ENCODE assay signal across 8 cellular contexts in the genomic region with DNA sequence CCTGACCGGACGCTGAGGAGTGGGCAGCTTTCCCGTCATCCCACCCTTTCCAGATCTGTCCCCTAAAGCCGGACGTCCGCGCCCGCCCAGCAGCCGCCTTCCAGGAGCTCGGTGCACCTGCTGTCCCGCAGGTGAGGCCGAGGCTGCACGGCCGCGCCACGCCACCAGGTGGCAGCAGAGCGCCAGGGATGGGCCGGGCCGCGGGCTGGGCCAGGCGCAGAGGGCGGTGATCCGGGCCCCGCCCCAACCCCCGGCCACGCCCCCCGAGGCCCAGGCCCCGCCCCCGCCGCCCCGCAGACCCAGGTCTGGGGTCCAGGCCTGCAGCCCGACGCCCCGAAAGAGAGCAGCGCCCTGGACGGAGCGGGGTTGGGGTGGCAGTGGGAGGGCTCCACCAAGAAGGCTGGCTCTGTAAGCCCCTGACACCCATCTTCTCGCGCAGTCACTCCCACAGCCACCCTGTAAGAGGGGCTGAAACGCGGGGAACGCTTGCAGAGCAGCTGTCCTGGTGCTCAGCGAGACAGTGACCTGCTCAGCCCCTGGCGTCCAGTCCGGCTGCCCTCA. TPM values are rescaled to one million over a fixed set of nuclear protein-coding genes. Genes with fewer than 3 reads are reported as not detected.
DNase-seq lines count a peak whose midpoint lies in the region; ATAC-seq and TF ChIP-seq lines count a peak whose summit lies in the region.

No MANE protein-coding gene starts in this region.

- no peaks in the 10 kb centered on the region for H4K20me1 ChIP-seq in neural progenitor cell (ENCODE audit: low read depth)

- no peak for TF ChIP-seq POLR2A in esophagus squamous epithelium (IDR thresholded peaks at IDR 0.05)

- no peaks in the 10 kb centered on the region for H3K36me3 Mint-ChIP-seq in CD4-positive, alpha-beta T cell (ENCODE audit: low read depth)
- no peaks in the 10 kb centered on the region for H3K36me3 Mint-ChIP-seq in neural progenitor cell

- peaks cover 0 to 27% (median 0%) of the 10 kb centered on the region in 3 donors for H3K4me1 ChIP-seq in esophagus squamous epithelium
- peaks cover 13% of the 10 kb centered on the region for H3K4me1 ChIP-seq in neural progenitor cell

- H3K4me3 ChIP-seq in esophagus squamous epithelium (peak overlapping the region in 1 of 4 donors; percentile 37), neural progenitor cell (peak overlapping the region; percentile 32)

- H3K27ac Mint-ChIP-seq in CD4-positive, alpha-beta T cell = no peak overlapping the region
- H3K27ac Mint-ChIP-seq in neural progenitor cell = no peak overlapping the region
- no peak overlapping the region for H3K27ac Mint-ChIP-seq in stimulated activated naive CD8-positive, alpha-beta T cell treated with anti-CD3 and anti-CD28 coated beads, Interleukin-15, amount 100 ng/mL, for 72 hours

- peak overlapping the region; percentile 72 for H3K4me2 ChIP-seq in neural progenitor cell

- ATAC-seq in CD4-positive, alpha-beta T cell (ENCODE audit: poor library complexity) = peak; percentile 100
- ATAC-seq in GM21360 (IDR thresholded peaks at IDR 0.05; ENCODE audit: unreplicated experiment) (peak; percentile 57), GM19463 (IDR thresholded peaks at IDR 0.05; ENCODE audit: unreplicated experiment) (no peak)
- peak; percentile 91 for ATAC-seq in stimulated activated naive CD8-positive, alpha-beta T cell treated with anti-CD3 and anti-CD28 coated beads, Interleukin-15, amount 100 ng/mL, for 72 hours

- H3K4me1 Mint-ChIP-seq in CD4-positive, alpha-beta T cell (ENCODE audit: low read depth) = no peaks in the 10 kb centered on the region
- peaks cover 2% of the 10 kb centered on the region for H3K4me1 Mint-ChIP-seq in neural progenitor cell
- H3K4me1 Mint-ChIP-seq in stimulated activated naive CD8-positive, alpha-beta T cell treated with anti-CD3 and anti-CD28 coated beads, Interleukin-15, amount 100 ng/mL, for 72 hours = peaks cover 15% of the 10 kb centered on the region

- intact Hi-C loops in CD4-positive, alpha-beta T cell (cut with DNase I, micrococcal nuclease) = loop anchor here (1.0 to 10.0 kb wide), 5 partner anchors 203 to 633 kb away; partner anchors contain the start of gene ADAP1 (in 1 of the 2)
- intact Hi-C loops in esophagus squamous epithelium (cut with DNase I) = no loop called here

- peaks cover 41% of the 10 kb centered on the region for H3K27me3 Mint-ChIP-seq in CD4-positive, alpha-beta T cell
- peaks cover 25% of the 10 kb centered on the region for H3K27me3 Mint-ChIP-seq in neural progenitor cell (ENCODE audit: insufficient read depth, low read depth)
- H3K27me3 Mint-ChIP-seq in stimulated activated naive CD8-positive, alpha-beta T cell treated with anti-CD3 and anti-CD28 coated beads, Interleukin-15, amount 100 ng/mL, for 72 hours = peaks cover 49% of the 10 kb centered on the region

- H3K27me3 ChIP-seq in CD4-positive, alpha-beta T cell (ENCODE audit: control insufficient read depth, insufficient read depth, low read length) = peaks cover 10% of the 10 kb centered on the region
- H3K27me3 ChIP-seq in esophagus squamous epithelium (peaks cover 0 to 47% (median 0%) of the 10 kb centered on the region in 4 donors), neural progenitor cell (peaks cover 23% of the 10 kb centered on the region)

- H3K36me3 ChIP-seq in esophagus squamous epithelium (no peaks in the 10 kb centered on the region), neural progenitor cell (no peaks in the 10 kb centered on the region)

- POLR2A ChIA-PET in CD4-positive, alpha-beta T cell (lab: Charles Lee) = no interaction called here

- H3F3A ChIP-seq in neural progenitor cell (ENCODE audit: low read depth) = no peaks in the 10 kb centered on the region

- CTCF ChIA-PET in CD4-positive, alpha-beta T cell (lab: Charles Lee) = interaction anchor here (0.5 to 1.5 kb wide), 10 partner anchors 8 to 864 kb away, joined by 3 to 6 read pairs (median 4); no protein-coding TSS in a partner anchor

- DNase-seq in CD4-positive, alpha-beta T cell = peak; percentile 67 to 94 (median 86)
- DNase-seq in NCI-H748 (lab: John Stamatoyannopoulos, UW; ENCODE audit: unreplicated experiment) (peak; percentile 64), activated T-cell treated with anti-CD3 and anti-CD28 coated beads for 4 hours (peak; percentile 89), esophagus squamous epithelium (lab: John Stamatoyannopoulos, UW) (no peak), neural progenitor cell (ENCODE audit: low spot score) (peak; percentile 81)
- peak; percentile 82 to 90 for DNase-seq in stimulated activated naive CD8-positive, alpha-beta T cell treated with anti-CD3 and anti-CD28 coated beads, Interleukin-15, amount 100 ng/mL, for 72 hours

- no peak overlapping the region for H3K9ac ChIP-seq in neural progenitor cell

- no peak overlapping the region for H3K27ac ChIP-seq in CD4-positive, alpha-beta T cell (ENCODE audit: low read depth, low read length)
- no peak overlapping the region for H3K27ac ChIP-seq in esophagus squamous epithelium
- H3K27ac ChIP-seq in neural progenitor cell = no peak overlapping the region

- 36 to 39% methylated on average over 5 to 11 of the region's 45 CpGs for WGBS in esophagus squamous epithelium, 2 donors

- H3K79me2 ChIP-seq in neural progenitor cell (ENCODE audit: low read depth) = no peaks in the 10 kb centered on the region

- no peak overlapping the region for H3K4me3 Mint-ChIP-seq in CD4-positive, alpha-beta T cell
- H3K4me3 Mint-ChIP-seq in neural progenitor cell = peak overlapping the region; percentile 41
- H3K4me3 Mint-ChIP-seq in stimulated activated naive CD8-positive, alpha-beta T cell treated with anti-CD3 and anti-CD28 coated beads, Interleukin-15, amount 100 ng/mL, for 72 hours = no peak overlapping the region

- H3K9me3 ChIP-seq in CD4-positive, alpha-beta T cell (ENCODE audit: control insufficient read depth, low read length) = no peaks in the 10 kb centered on the region
- peaks cover 0 to 5% (median 0%) of the 10 kb centered on the region in 3 donors for H3K9me3 ChIP-seq in esophagus squamous epithelium
- H3K9me3 ChIP-seq in neural progenitor cell (ENCODE audit: low read depth) = no peaks in the 10 kb centered on the region

- H2AFZ ChIP-seq in neural progenitor cell (replicated peaks) = peak overlapping the region; percentile 84

- H3K9me3 Mint-ChIP-seq in CD4-positive, alpha-beta T cell = no peaks in the 10 kb centered on the region
- peaks cover 4% of the 10 kb centered on the region for H3K9me3 Mint-ChIP-seq in neural progenitor cell
- H3K9me3 Mint-ChIP-seq in stimulated activated naive CD8-positive, alpha-beta T cell treated with anti-CD3 and anti-CD28 coated beads, Interleukin-15, amount 100 ng/mL, for 72 hours = peaks cover 0 to 10% of the 10 kb centered on the region in 2 donors

- TF ChIP-seq CTCF in CD4-positive, alpha-beta T cell (IDR thresholded peaks at IDR 0.05) = peak; percentile 69
- TF ChIP-seq CTCF in esophagus squamous epithelium (IDR thresholded peaks at IDR 0.05) (peak; percentile 79 to 95 (median 90)), neural progenitor cell (IDR thresholded peaks at IDR 0.05) (peak; percentile 93)

RNA-seq across cellular contexts. Expression of gene FOXL3, which starts 32.2 kb away (rescaled TPM):
- total RNA-seq in CD4-positive, alpha-beta T cell = not detected
- total RNA-seq in esophagus squamous epithelium = not detected
- not detected in 2 replicates for total RNA-seq in neural progenitor cell (ENCODE audit: low replicate concordance)
